2 cellular contexts compared by ENCODE assay signal in the genomic region with DNA sequence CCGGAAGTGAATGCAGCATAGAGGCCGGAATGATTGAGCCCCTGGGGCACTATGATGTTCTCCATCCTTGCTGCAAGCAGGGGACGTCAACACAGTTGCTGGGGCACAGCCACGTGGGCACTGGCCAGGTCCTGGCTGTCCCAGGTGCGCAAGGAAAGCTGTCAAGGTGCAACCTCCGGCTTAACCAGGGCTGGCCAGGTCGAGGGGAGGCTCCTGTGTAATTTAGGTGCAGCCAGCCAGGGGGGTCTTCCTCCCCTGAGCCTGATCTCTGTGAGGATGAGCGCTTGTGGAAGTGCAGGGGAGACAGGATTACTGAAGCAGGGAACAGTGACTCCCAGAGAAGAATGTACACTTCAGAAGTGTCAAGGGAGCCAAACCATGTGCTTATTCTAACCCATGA.
TF ChIP-seq lines count a peak whose summit lies in the region.

No MANE protein-coding gene starts in this region.

TF ChIP-seq in H1, 55 proteins besides CTCF, POLR2A, EP300 and RAD21:
- TF ChIP-seq SUZ12 (IDR thresholded peaks at IDR 0.05; ENCODE audit: low read length) (no peak), NRF1 (IDR thresholded peaks at IDR 0.05; ENCODE audit: low read depth, low read length) (no peak), KDM4A (IDR thresholded peaks at IDR 0.05; ENCODE audit: low read depth, low read length, severe bottlenecking) (no peak), RFX5 (IDR thresholded peaks at IDR 0.05; ENCODE audit: borderline replicate concordance, low read depth, low read length) (no peak), TAF7 (optimal IDR thresholded peaks at IDR 0.05; ENCODE audit: borderline replicate concordance, low read depth, low read length) (no peak), TAF1 (IDR thresholded peaks at IDR 0.05; ENCODE audit: low read depth, low read length) (no peak), ZNF274 (IDR thresholded peaks at IDR 0.05; ENCODE audit: borderline replicate concordance, extremely low read depth, low read length) (no peak), SAP30 (IDR thresholded peaks at IDR 0.05; ENCODE audit: insufficient read depth, insufficient replicate concordance, low read length) (no peak), CHD1 (IDR thresholded peaks at IDR 0.05; ENCODE audit: low read depth, low read length) (no peak), YY1 (IDR thresholded peaks at IDR 0.05; ENCODE audit: low read depth, low read length) (no peak), MAFK (IDR thresholded peaks at IDR 0.05; ENCODE audit: low read depth, low read length) (no peak), SRF (IDR thresholded peaks at IDR 0.05; ENCODE audit: low read depth, low read length) (no peak), KDM1A (IDR thresholded peaks at IDR 0.05; ENCODE audit: borderline replicate concordance, low read length) (no peak), TBP (IDR thresholded peaks at IDR 0.05; ENCODE audit: low read depth, low read length) (no peak), NANOG (IDR thresholded peaks at IDR 0.05; ENCODE audit: insufficient read depth, low read depth, low read length, poor library complexity, severe bottlenecking) (no peak), HDAC6 (IDR thresholded peaks at IDR 0.05; ENCODE audit: low read depth, low read length) (no peak), RNF2 (IDR thresholded peaks at IDR 0.05; ENCODE audit: borderline replicate concordance, low read depth, low read length, missing control alignments, poor library complexity, severe bottlenecking) (no peak), SIN3A (conservative IDR thresholded peaks at IDR 0.05 in 1 of 2, IDR thresholded peaks at IDR 0.05 in 1 of 2; ENCODE audit: low read depth in 1 of 2, low read length in 2 of 2) (no peak), BCL11A (IDR thresholded peaks at IDR 0.05; ENCODE audit: low read depth in 2 of 2, low read length in 2 of 2) (no peak), KDM5A (IDR thresholded peaks at IDR 0.05; ENCODE audit: low read length) (no peak)
TF ChIP-seq in H1: peak in this region for 0.

TF ChIP-seq in neural cell, 6 proteins besides CTCF, POLR2A, EP300 and RAD21:
- TF ChIP-seq EZH2 (IDR thresholded peaks at IDR 0.05; ENCODE audit: borderline replicate concordance, insufficient read depth, low read length, poor library complexity, severe bottlenecking) (no peak), SMC3 (conservative IDR thresholded peaks at IDR 0.05; ENCODE audit: poor library complexity) (no peak), TAF1 (IDR thresholded peaks at IDR 0.05; ENCODE audit: low read depth) (no peak), POLR2AphosphoS5 (IDR thresholded peaks at IDR 0.05) (no peak), MXI1 (conservative IDR thresholded peaks at IDR 0.05; ENCODE audit: poor library complexity, severe bottlenecking) (no peak)
- TF ChIP-seq, protein P1, sequence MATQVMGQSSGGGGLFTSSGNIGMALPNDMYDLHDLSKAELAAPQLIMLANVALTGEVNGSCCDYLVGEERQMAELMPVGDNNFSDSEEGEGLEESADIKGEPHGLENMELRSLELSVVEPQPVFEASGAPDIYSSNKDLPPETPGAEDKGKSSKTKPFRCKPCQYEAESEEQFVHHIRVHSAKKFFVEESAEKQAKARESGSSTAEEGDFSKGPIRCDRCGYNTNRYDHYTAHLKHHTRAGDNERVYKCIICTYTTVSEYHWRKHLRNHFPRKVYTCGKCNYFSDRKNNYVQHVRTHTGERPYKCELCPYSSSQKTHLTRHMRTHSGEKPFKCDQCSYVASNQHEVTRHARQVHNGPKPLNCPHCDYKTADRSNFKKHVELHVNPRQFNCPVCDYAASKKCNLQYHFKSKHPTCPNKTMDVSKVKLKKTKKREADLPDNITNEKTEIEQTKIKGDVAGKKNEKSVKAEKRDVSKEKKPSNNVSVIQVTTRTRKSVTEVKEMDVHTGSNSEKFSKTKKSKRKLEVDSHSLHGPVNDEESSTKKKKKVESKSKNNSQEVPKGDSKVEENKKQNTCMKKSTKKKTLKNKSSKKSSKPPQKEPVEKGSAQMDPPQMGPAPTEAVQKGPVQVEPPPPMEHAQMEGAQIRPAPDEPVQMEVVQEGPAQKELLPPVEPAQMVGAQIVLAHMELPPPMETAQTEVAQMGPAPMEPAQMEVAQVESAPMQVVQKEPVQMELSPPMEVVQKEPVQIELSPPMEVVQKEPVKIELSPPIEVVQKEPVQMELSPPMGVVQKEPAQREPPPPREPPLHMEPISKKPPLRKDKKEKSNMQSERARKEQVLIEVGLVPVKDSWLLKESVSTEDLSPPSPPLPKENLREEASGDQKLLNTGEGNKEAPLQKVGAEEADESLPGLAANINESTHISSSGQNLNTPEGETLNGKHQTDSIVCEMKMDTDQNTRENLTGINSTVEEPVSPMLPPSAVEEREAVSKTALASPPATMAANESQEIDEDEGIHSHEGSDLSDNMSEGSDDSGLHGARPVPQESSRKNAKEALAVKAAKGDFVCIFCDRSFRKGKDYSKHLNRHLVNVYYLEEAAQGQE (IDR thresholded peaks at IDR 0.05; ENCODE audit: borderline replicate concordance): no peak
TF ChIP-seq in neural cell: peak in this region for 0.
